ENCODE assay signal across 20 cellular contexts in the genomic region with DNA sequence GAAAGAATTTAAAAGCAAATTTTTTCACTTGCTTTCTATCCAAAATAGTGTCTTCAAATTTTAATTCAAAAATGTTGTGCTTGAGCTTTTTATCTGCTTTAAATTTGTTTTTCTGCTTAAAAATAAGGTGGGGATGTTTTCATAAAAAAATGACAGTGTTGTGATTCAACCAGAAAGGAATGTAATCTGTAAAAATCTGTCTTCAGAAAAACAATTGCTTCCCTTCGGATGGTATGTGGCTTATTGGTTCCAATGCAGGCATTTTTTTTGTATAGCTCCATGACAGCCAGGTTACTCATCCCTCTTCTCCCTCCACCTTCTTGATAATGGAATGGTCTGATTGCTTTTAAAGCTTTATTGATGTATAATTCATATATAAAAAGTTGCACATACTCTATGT.
DNase-seq lines count a peak whose midpoint lies in the region; ATAC-seq and TF ChIP-seq lines count a peak whose summit lies in the region.
"Had no signal": no experiment of that assay in that cellular context is flagged by ENCODE, and none has a peak within 500 bp of the region (broad histone marks: within the 10 kb centered on the region; RNA-seq: fewer than 3 reads in every experiment).

No MANE protein-coding gene starts in this region.

- no peak overlapping the region for H3K27ac ChIP-seq in breast epithelium
- H3K27ac ChIP-seq: 22Rv1, thoracic aorta had no signal

- no peaks in the 10 kb centered on the region for H3K27me3 Mint-ChIP-seq in MCF 10A (ENCODE audit: insufficient read depth, unreplicated experiment)
- H3K27me3 Mint-ChIP-seq in stimulated activated naive CD8-positive, alpha-beta T cell treated with anti-CD3 and anti-CD28 coated beads, Interleukin-15, amount 100 ng/mL, for 72 hours = no peaks in the 10 kb centered on the region
- H3K27me3 Mint-ChIP-seq: memory B cell had no signal

- BruUV-seq in MCF 10A (replicated peaks; lab: Mats Ljungman, UMichigan) = no TSS peak

- peaks cover 0 to 14% of the 10 kb centered on the region in 2 donors for H3K9me3 ChIP-seq in breast epithelium
- no peaks in the 10 kb centered on the region for H3K9me3 ChIP-seq in adipocyte (ENCODE audit: control insufficient read depth, low read length)
- H3K9me3 ChIP-seq: thoracic aorta had no signal

- peaks cover 18% of the 10 kb centered on the region for H3K4me1 Mint-ChIP-seq in MCF 10A (ENCODE audit: insufficient read depth, unreplicated experiment)
- H3K4me1 Mint-ChIP-seq in stimulated activated naive CD8-positive, alpha-beta T cell treated with anti-CD3 and anti-CD28 coated beads, Interleukin-15, amount 100 ng/mL, for 72 hours = no peaks in the 10 kb centered on the region
- H3K4me1 Mint-ChIP-seq: memory B cell, neural crest cell had no signal

- POLR2A ChIA-PET in MCF 10A (lab: Yijun Ruan, JAX) = no interaction called here

- peak; percentile 44 for DNase-seq in MCF 10A (ENCODE audit: unreplicated experiment)
- no peak for DNase-seq in breast epithelium (ENCODE audit: low spot score in 2 of 2)
- DNase-seq in adipocyte (ENCODE audit: low read depth) = peak; percentile 61
- peak; percentile 68 to 79 for DNase-seq in foreskin fibroblast
- no peak for DNase-seq in stimulated activated naive CD8-positive, alpha-beta T cell treated with anti-CD3 and anti-CD28 coated beads, Interleukin-15, amount 100 ng/mL, for 72 hours
- no peak for DNase-seq in T-helper 2 cell
- no peak for DNase-seq in stimulated activated naive CD4-positive, alpha-beta T cell (lab: John Stamatoyannopoulos, UW)
- DNase-seq: activated gamma-delta T cell; effector CD4-positive, alpha-beta T cell; foreskin melanocyte; NCI-H2171; stimulated activated CD4-positive, alpha-beta T cell treated with anti-CD3 and anti-CD28 coated beads, Interleukin-2, amount 100 ng/mL, for 24 hours had no signal

- no peak overlapping the region for H3K4me3 Mint-ChIP-seq in MCF 10A (ENCODE audit: unreplicated experiment)
- no peak overlapping the region for H3K4me3 Mint-ChIP-seq in stimulated activated naive CD8-positive, alpha-beta T cell treated with anti-CD3 and anti-CD28 coated beads, Interleukin-15, amount 100 ng/mL, for 72 hours
- H3K4me3 Mint-ChIP-seq: memory B cell; neural crest cell; T-helper 1 cell treated with Interleukin-12 subunit alpha and Interleukin-12 subunit beta and Interleukin-4 antibody, amounts not matched to agents 30 μg/mL and 1 μg/mL, for 36 hours had no signal

- TF ChIP-seq CTCF in MCF 10A (IDR thresholded peaks at IDR 0.05; ENCODE audit: unreplicated experiment) (no peak), breast epithelium (IDR thresholded peaks at IDR 0.05) (no peak), foreskin fibroblast (IDR thresholded peaks at IDR 0.05; ENCODE audit: low read depth, low read length) (no peak)

- no peak for TF ChIP-seq POLR2A in breast epithelium (IDR thresholded peaks at IDR 0.05)

- H3K4me1 ChIP-seq in breast epithelium (no peaks in the 10 kb centered on the region), adipocyte (ENCODE audit: control insufficient read depth, insufficient read depth, low read length) (peaks cover 12% of the 10 kb centered on the region)

- CTCF ChIA-PET in MCF 10A (lab: Yijun Ruan, JAX) = interaction anchor here (0.5 kb wide), 1 partner anchor 224 kb away, joined by 3 read pairs; no protein-coding TSS in a partner anchor

- H3K9ac ChIP-seq in adipocyte (ENCODE audit: low read length) = no peak overlapping the region

- intact Hi-C loops in MCF 10A (cut with micrococcal nuclease) (no loop called here), breast epithelium (cut with DNase I; ENCODE audit: low total_unique reads) (no loop called here)

- H3K27ac Mint-ChIP-seq in MCF 10A (ENCODE audit: low read depth, unreplicated experiment) = peak overlapping the region; percentile 22
- H3K27ac Mint-ChIP-seq in stimulated activated naive CD8-positive, alpha-beta T cell treated with anti-CD3 and anti-CD28 coated beads, Interleukin-15, amount 100 ng/mL, for 72 hours = no peak overlapping the region
- H3K27ac Mint-ChIP-seq: memory B cell; T-helper 1 cell treated with Interleukin-12 subunit alpha and Interleukin-12 subunit beta and Interleukin-4 antibody, amounts not matched to agents 30 μg/mL and 1 μg/mL, for 36 hours had no signal

- ATAC-seq in stimulated activated naive CD8-positive, alpha-beta T cell treated with anti-CD3 and anti-CD28 coated beads, Interleukin-15, amount 100 ng/mL, for 72 hours = no peak
- ATAC-seq in GM18873 (IDR thresholded peaks at IDR 0.05; ENCODE audit: low FRiP score, unreplicated experiment) = no peak
- ATAC-seq: activated CD4-positive, CD25-positive, alpha-beta regulatory T cell treated with anti-CD3 and anti-CD28 coated beads, Interleukin-2, amount 50 U/mL, for 24 hours; HCT116 had no signal

- H3K4me3 ChIP-seq in breast epithelium (no peak overlapping the region), adipocyte (ENCODE audit: low read length) (no peak overlapping the region), foreskin fibroblast (ENCODE audit: low read depth in 1 of 2, low read length in 2 of 2) (no peak overlapping the region)
- H3K4me3 ChIP-seq: thoracic aorta had no signal

- H3K9me3 Mint-ChIP-seq in MCF 10A (ENCODE audit: unreplicated experiment) = no peaks in the 10 kb centered on the region
- peaks cover 10 to 14% of the 10 kb centered on the region in 2 donors for H3K9me3 Mint-ChIP-seq in stimulated activated naive CD8-positive, alpha-beta T cell treated with anti-CD3 and anti-CD28 coated beads, Interleukin-15, amount 100 ng/mL, for 72 hours

- H3K36me3 Mint-ChIP-seq in MCF 10A (ENCODE audit: insufficient read depth, unreplicated experiment) = no peaks in the 10 kb centered on the region
- H3K36me3 Mint-ChIP-seq: memory B cell had no signal

- H3K27me3 ChIP-seq in breast epithelium = no peaks in the 10 kb centered on the region
- no peaks in the 10 kb centered on the region for H3K27me3 ChIP-seq in adipocyte (replicated peaks; ENCODE audit: control insufficient read depth, insufficient read depth, low read length)

- no peaks in the 10 kb centered on the region for H3K36me3 ChIP-seq in breast epithelium
- no peaks in the 10 kb centered on the region for H3K36me3 ChIP-seq in adipocyte (ENCODE audit: control insufficient read depth, insufficient read depth, low read length, severe bottlenecking)
- H3K36me3 ChIP-seq: thoracic aorta had no signal

Comparison
In these comparisons a context has a peak if more than half of its experiments do, and no peak if none do; other contexts are left out.
1. DNase-seq: peak in MCF 10A (single experiment), adipocyte (single experiment) and foreskin fibroblast (2 of 2); none in breast epithelium (0 of 2), stimulated activated naive CD8-positive, alpha-beta T cell treated with anti-CD3 and anti-CD28 coated beads, Interleukin-15, amount 100 ng/mL, for 72 hours (0 of 2), T-helper 2 cell (0 of 5) and stimulated activated naive CD4-positive, alpha-beta T cell (0 of 6).